Comparison of ENCODE assay signal across 1 cellular context in genomic region chr7:70744414-70744942, GRCh38.
TF ChIP-seq lines count a peak whose summit lies in the region.

No MANE protein-coding gene starts in this region.

TF ChIP-seq in H1, 55 proteins besides CTCF, POLR2A, EP300 and RAD21:
- no peak for TF ChIP-seq EGR1 (IDR thresholded peaks at IDR 0.05; ENCODE audit: borderline replicate concordance, low read depth, low read length)
- TF ChIP-seq SP1 (IDR thresholded peaks at IDR 0.05; ENCODE audit: low read depth, low read length), result no peak
- TF ChIP-seq BACH1 (IDR thresholded peaks at IDR 0.05; ENCODE audit: low read length), result no peak
- TF ChIP-seq GABPA (IDR thresholded peaks at IDR 0.05; ENCODE audit: borderline replicate concordance, insufficient read depth, low read length), result no peak
- no peak for TF ChIP-seq ASH2L (IDR thresholded peaks at IDR 0.05; ENCODE audit: low read length)
- TF ChIP-seq KDM4A (IDR thresholded peaks at IDR 0.05; ENCODE audit: low read depth, low read length, severe bottlenecking), result no peak
- no peak for TF ChIP-seq POLR2AphosphoS5 (IDR thresholded peaks at IDR 0.05; ENCODE audit: low read depth, low read length)
- TF ChIP-seq CTBP2 (IDR thresholded peaks at IDR 0.05; ENCODE audit: borderline replicate concordance, insufficient read depth, insufficient read length, low read length), result no peak
- no peak for TF ChIP-seq SIX5 (IDR thresholded peaks at IDR 0.05; ENCODE audit: low read depth, low read length)
- TF ChIP-seq POU5F1 (IDR thresholded peaks at IDR 0.05; ENCODE audit: low read depth, low read length), result no peak
- TF ChIP-seq NANOG (IDR thresholded peaks at IDR 0.05; ENCODE audit: insufficient read depth, low read depth, low read length, poor library complexity, severe bottlenecking), result no peak
- no peak for TF ChIP-seq TAF7 (optimal IDR thresholded peaks at IDR 0.05; ENCODE audit: borderline replicate concordance, low read depth, low read length)
- no peak for TF ChIP-seq HDAC2 (IDR thresholded peaks at IDR 0.05; ENCODE audit: borderline replicate concordance in 1 of 2, low read depth in 2 of 2, low read length in 2 of 2)
